In genomic region chr17:38558751-38559024, GRCh38 we compare ENCODE assay signal across 7 cellular contexts. TPM values are rescaled to one million over a fixed set of nuclear protein-coding genes. Genes with fewer than 3 reads are reported as not detected.
A peak's percentile ranks its signal among the peaks of the same experiment; 100 is the strongest.
DNase-seq lines count a peak whose midpoint lies in the region; ATAC-seq and TF ChIP-seq lines count a peak whose summit lies in the region.

No MANE protein-coding gene starts in this region.

- POLR2A ChIA-PET in PC-3 (lab: Charles Lee; ENCODE audit: unreplicated experiment) = no interaction called here

- H2AFZ ChIP-seq in GM23338 = peak overlapping the region; percentile 81
- peak overlapping the region; percentile 83; the same call in 1 of the 2 replicates for H2AFZ ChIP-seq in PC-3 (ENCODE audit: low read length)

- DNase-seq in GM23338 (ENCODE audit: low spot score) (peak; percentile 42), PC-3 (no peak), fibroblast of mammary gland (ENCODE audit: low read depth) (no peak), GM19240 (ENCODE audit: insufficient read length, low spot score) (no peak), OCI-M2 (lab: John Stamatoyannopoulos, UW; ENCODE audit: unreplicated experiment) (no peak), NCI-H2171 treated with DMSO at 0.1 percent for 48 hours (lab: John Stamatoyannopoulos, UW) (no peak)

- ATAC-seq in GM23338 (peak; percentile 0; the same call in 2 of the 3 replicates), PC-3 (no peak)

- H3K4me1 ChIP-seq in GM23338 (ENCODE audit: insufficient read depth) (peaks cover 26% of the 10 kb centered on the region; the same call in 1 of the 2 replicates), PC-3 (ENCODE audit: insufficient read depth, low read length) (peaks cover 39% of the 10 kb centered on the region), rectal smooth muscle tissue (ENCODE audit: control insufficient read depth, insufficient read depth, low read length) (peaks cover 8% of the 10 kb centered on the region)

- peaks cover 62% of the 10 kb centered on the region for H3K27me3 Mint-ChIP-seq in GM23338 (ENCODE audit: insufficient read depth, low read depth, poor library complexity)

- intact Hi-C loops in PC-3 (cut with micrococcal nuclease) = loop anchor here (1.0 kb wide), 2 partner anchors 26 to 109 kb away; no protein-coding TSS in a partner anchor

- H3K27me3 ChIP-seq in GM23338 (ENCODE audit: insufficient read depth) (peaks cover 73% of the 10 kb centered on the region), PC-3 (ENCODE audit: low read length) (no peaks in the 10 kb centered on the region), rectal smooth muscle tissue (ENCODE audit: control insufficient read depth, insufficient read depth, low read length) (peaks cover 13% of the 10 kb centered on the region)

- BruUV-seq in PC-3 (replicated peaks; lab: Mats Ljungman, UMichigan) = no TSS peak

- H3K9me3 Mint-ChIP-seq in GM23338 = no peaks in the 10 kb centered on the region

- H3K27ac ChIP-seq in GM23338 (ENCODE audit: low read depth) (no peak overlapping the region), PC-3 (ENCODE audit: low read length) (no peak overlapping the region), rectal smooth muscle tissue (ENCODE audit: low read depth, low read length) (no peak overlapping the region)

- no peak overlapping the region for H3K27ac Mint-ChIP-seq in GM23338

- no peaks in the 10 kb centered on the region for H3K36me3 ChIP-seq in GM23338 (ENCODE audit: insufficient read depth)
- no peaks in the 10 kb centered on the region for H3K36me3 ChIP-seq in PC-3 (ENCODE audit: low read depth, low read length)
- H3K36me3 ChIP-seq in rectal smooth muscle tissue (ENCODE audit: control insufficient read depth, insufficient read depth, low read length) = no peaks in the 10 kb centered on the region

- CTCF ChIA-PET in PC-3 (lab: Charles Lee) = interaction anchor here (1.1 to 1.4 kb wide), 3 partner anchors 25 to 106 kb away, joined by 3 to 36 read pairs (median 15); no protein-coding TSS in a partner anchor

- H3K79me2 ChIP-seq in GM23338 (replicated peaks; ENCODE audit: insufficient read depth) (no peaks in the 10 kb centered on the region), PC-3 (ENCODE audit: low read length) (no peaks in the 10 kb centered on the region)

- H3K9me2 ChIP-seq in GM23338 (ENCODE audit: insufficient read depth) = no peaks in the 10 kb centered on the region
- H3K9me2 ChIP-seq in PC-3 (replicated peaks; ENCODE audit: low read length) = no peaks in the 10 kb centered on the region

- H3K4me1 Mint-ChIP-seq in GM23338 = peaks cover 34% of the 10 kb centered on the region

- TF ChIP-seq CTCF in GM23338 (conservative IDR thresholded peaks at IDR 0.05; ENCODE audit: low read depth in 2 of 2) = no peak
- no peak for TF ChIP-seq CTCF in PC-3 (conservative IDR thresholded peaks at IDR 0.05; ENCODE audit: low read depth, low read length)
- no peak for TF ChIP-seq CTCF in fibroblast of mammary gland (conservative IDR thresholded peaks at IDR 0.05; ENCODE audit: control insufficient read depth, insufficient read depth, low read depth, low read length)

- H3K36me3 Mint-ChIP-seq in GM23338 (ENCODE audit: low read depth) = no peaks in the 10 kb centered on the region; the same call in 2 of the 3 replicates

- H4K20me1 ChIP-seq in GM23338 (replicated peaks; ENCODE audit: insufficient read depth) (peaks cover 10% of the 10 kb centered on the region; the same call in 1 of the 2 replicates), PC-3 (ENCODE audit: low read length) (no peaks in the 10 kb centered on the region)

- H3K4me2 ChIP-seq in GM23338 (peak overlapping the region; percentile 95), PC-3 (ENCODE audit: low read length) (peak overlapping the region; percentile 77; the same call in 1 of the 2 replicates)

- H3K9ac ChIP-seq in PC-3 (ENCODE audit: low read length) = no peak overlapping the region
- H3K9ac ChIP-seq in rectal smooth muscle tissue (ENCODE audit: low read length) = no peak overlapping the region

- H3K4me3 Mint-ChIP-seq in GM23338 = peak overlapping the region; percentile 78

- H3F3A ChIP-seq in GM23338 (replicated peaks; ENCODE audit: low read depth) (peaks cover 18% of the 10 kb centered on the region), PC-3 (ENCODE audit: low read length, unreplicated experiment) (no peaks in the 10 kb centered on the region)

- H3K9me3 ChIP-seq in PC-3 (ENCODE audit: low read length) = no peaks in the 10 kb centered on the region

- H3K4me3 ChIP-seq in GM23338 (peak overlapping the region; percentile 81), PC-3 (ENCODE audit: low read length) (peak overlapping the region; percentile 50; the same call in 1 of the 2 replicates), fibroblast of mammary gland (ENCODE audit: control insufficient read depth, low read depth, low read length) (peak overlapping the region; percentile 39), rectal smooth muscle tissue (ENCODE audit: low read length) (peak overlapping the region; percentile 70)

TF ChIP-seq in GM23338, 12 proteins besides CTCF, POLR2A, EP300 and RAD21 (continues in another document):
- TF ChIP-seq JUNB (IDR thresholded peaks at IDR 0.05; ENCODE audit: unreplicated experiment) (no peak), NANOG (IDR thresholded peaks at IDR 0.05; ENCODE audit: borderline replicate concordance) (no peak), ETS1 (IDR thresholded peaks at IDR 0.05) (no peak), ZNF114 (CRISPR knock-in tag; IDR thresholded peaks at IDR 0.05) (no peak), ZNF462 (CRISPR knock-in tag; IDR thresholded peaks at IDR 0.05) (no peak), EZH2phosphoT487 (IDR thresholded peaks at IDR 0.05; ENCODE audit: unreplicated experiment) (no peak)

RNA-seq across cellular contexts. Expression of gene SRCIN1, which starts 47.1 kb away (rescaled TPM):
- total RNA-seq in GM23338 (2014; rRNA removed; shearing (Covaris generic)) = 1.3 and 2.2 TPM in 2 replicates
- polyA plus RNA-seq in GM23338 (2016; fragmentation: Nextera tagmentation; extraction: Ambion mirVana) = 0.87 TPM in 2 replicates
- total RNA-seq in PC-3 (2014; rRNA removed) = 1.8 and 2.6 TPM in 2 replicates
